Comparison of ENCODE assay signal across 1 cellular context in genomic region chr14:54709444-54709843, GRCh38.
A peak's percentile ranks its signal among the peaks of the same experiment; 100 is the strongest.
TF ChIP-seq lines count a peak whose summit lies in the region.

No MANE protein-coding gene starts in this region.

TF ChIP-seq in GM12878, 131 proteins besides CTCF, POLR2A, EP300 and RAD21 (continued from another document):
- TF ChIP-seq MYC (IDR thresholded peaks at IDR 0.05; ENCODE audit: insufficient read depth, insufficient read length, insufficient replicate concordance, low read length, severe bottlenecking) (no peak), NR2C1 (IDR thresholded peaks at IDR 0.05) (no peak), POLR2AphosphoS5 (IDR thresholded peaks at IDR 0.05; ENCODE audit: low read length) (no peak), RBBP5 (conservative IDR thresholded peaks at IDR 0.05) (no peak), NFIC (IDR thresholded peaks at IDR 0.05; ENCODE audit: low read depth, low read length) (0 out of 2 replicates have a peak, but pooled peaks have one; percentile 42), CBX5 (IDR thresholded peaks at IDR 0.05; ENCODE audit: low read depth) (0 out of 2 replicates have a peak, but pooled peaks have one; percentile 31), SKIL (IDR thresholded peaks at IDR 0.05; ENCODE audit: low read depth, poor library complexity, severe bottlenecking) (no peak), NFYA (IDR thresholded peaks at IDR 0.05; ENCODE audit: borderline replicate concordance, low read depth, low read length) (no peak), IRF4 (IDR thresholded peaks at IDR 0.05; ENCODE audit: low read depth, low read length) (peak; percentile 88), RUNX3 (IDR thresholded peaks at IDR 0.05; ENCODE audit: low read length) (peak; percentile 72), JUND (IDR thresholded peaks at IDR 0.05; ENCODE audit: low read depth, low read length) (0 out of 2 replicates have a peak, but pooled peaks have one; percentile 31), CREM (IDR thresholded peaks at IDR 0.05; ENCODE audit: low read depth) (peak; percentile 55; the same call in 1 of the 2 replicates), SRF (IDR thresholded peaks at IDR 0.05; ENCODE audit: low read depth in 2 of 2, low read length in 2 of 2) (peak in 1 of 2 experiments; percentile 90; a peak in 2 of 4 replicates), CREB1 (IDR thresholded peaks at IDR 0.05; ENCODE audit: low read depth) (peak; percentile 76), ETV6 (conservative IDR thresholded peaks at IDR 0.05 in 1 of 2, IDR thresholded peaks at IDR 0.05 in 1 of 2; ENCODE audit: borderline replicate concordance in 1 of 2, low read depth in 1 of 2) (peak in 1 of 2 experiments; percentile 22; a peak in 1 of 4 replicates)
TF ChIP-seq in GM12878: peak in this region for 13.
